ENCODE assay signal across 8 cellular contexts in genomic region chr18:57915848-57916596, GRCh38.
DNase-seq lines count a peak whose midpoint lies in the region; ATAC-seq and TF ChIP-seq lines count a peak whose summit lies in the region.

No MANE protein-coding gene starts in this region.

- peak; percentile 44 for ATAC-seq in HG03354 (IDR thresholded peaks at IDR 0.05; ENCODE audit: poor library complexity, severe bottlenecking, unreplicated experiment)
- ATAC-seq in WTC11: peak; percentile 43
- peak; percentile 86 for ATAC-seq in left colon
- no peak for ATAC-seq in HG02870 (IDR thresholded peaks at IDR 0.05; ENCODE audit: unreplicated experiment)
- no peak for ATAC-seq in GM18858 (IDR thresholded peaks at IDR 0.05; ENCODE audit: unreplicated experiment)

- H3K4me3 Mint-ChIP-seq in WTC11: no peak overlapping the region

- H3K9me3 Mint-ChIP-seq in WTC11: peaks cover 15% of the 10 kb centered on the region

- H3K4me1 Mint-ChIP-seq in WTC11: peaks cover 13% of the 10 kb centered on the region

- CTCF ChIA-PET in WTC11 (lab: Charles Lee): interaction anchor here (1.0 kb wide), 1 partner anchor 29 kb away, joined by 3 read pairs; no protein-coding TSS in a partner anchor

- no peaks in the 10 kb centered on the region for H3K36me3 Mint-ChIP-seq in WTC11

- POLR2A ChIA-PET in WTC11 (lab: Charles Lee): no interaction called here

- DNase-seq in Ammon's horn (ENCODE audit: low spot score) (peak; percentile 95), WTC11 (ENCODE audit: low spot score) (no peak), left colon (peak; percentile 20 to 40), T-helper 9 cell (no peak)
- DNase-seq in activated effector memory CD4-positive, alpha-beta T cell treated with anti-CD3 and anti-CD28 coated beads, Interleukin-2, amount 50 U/mL, for 16 hours: no peak

- TF ChIP-seq CTCF in WTC11 (IDR thresholded peaks at IDR 0.05): no peak

- H3K27me3 Mint-ChIP-seq in WTC11 (ENCODE audit: low read depth): peaks cover 3% of the 10 kb centered on the region; the same call in 1 of the 2 replicates

- no peak overlapping the region for H3K27ac Mint-ChIP-seq in WTC11

- intact Hi-C loops in left colon (cut with DNase I, micrococcal nuclease): no loop called here

TF ChIP-seq in WTC11, 78 proteins besides CTCF, POLR2A, EP300 and RAD21:
- TF ChIP-seq HMGXB4 (CRISPR knock-in tag; IDR thresholded peaks at IDR 0.05): no peak
- no peak for TF ChIP-seq USF2 (CRISPR knock-in tag; IDR thresholded peaks at IDR 0.05)
- no peak for TF ChIP-seq MYBL2 (CRISPR knock-in tag; IDR thresholded peaks at IDR 0.05)

Comparison
In these comparisons a context has a peak if more than half of its experiments do, and no peak if none do; other contexts are left out.
1. DNase-seq: peak in Ammon's horn (single experiment) and left colon (2 of 2); none in WTC11 (single experiment), activated effector memory CD4-positive, alpha-beta T cell treated with anti-CD3 and anti-CD28 coated beads, Interleukin-2, amount 50 U/mL, for 16 hours (single experiment) and T-helper 9 cell (single experiment).
2. ATAC-seq: peak in HG03354 (single experiment), WTC11 (single experiment) and left colon (single experiment); none in HG02870 (single experiment) and GM18858 (single experiment).